ENCODE assay signal across 8 cellular contexts in the genomic region with DNA sequence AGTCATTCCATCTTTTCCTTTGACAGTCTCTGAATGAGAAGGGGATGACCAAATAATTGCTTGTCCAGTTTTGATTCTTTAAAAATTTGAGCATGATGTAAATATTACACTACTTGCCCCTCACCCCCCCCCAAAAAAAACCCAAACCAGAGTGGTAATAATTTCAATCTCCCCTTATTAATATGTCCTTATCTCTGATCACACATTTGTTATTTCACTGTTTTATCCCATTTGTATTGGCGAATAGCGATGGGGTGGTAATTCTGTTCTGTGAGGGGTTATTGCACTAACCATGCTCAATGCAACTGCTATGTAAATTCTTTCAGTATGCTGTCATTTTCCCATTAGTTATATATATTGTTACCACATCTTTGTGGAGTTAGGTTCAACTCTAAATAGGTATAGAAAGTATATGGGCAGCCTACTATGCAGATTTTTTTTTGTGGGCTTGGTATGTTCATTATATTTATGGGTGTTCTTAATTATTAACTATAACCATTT. TPM values are rescaled to one million over a fixed set of nuclear protein-coding genes. Genes with fewer than 3 reads are reported as not detected.
DNase-seq lines count a peak whose midpoint lies in the region; ATAC-seq, FAIRE-seq and TF ChIP-seq lines count a peak whose summit lies in the region.

No MANE protein-coding gene starts in this region.

- H3K27me3 ChIP-seq in esophagus (ENCODE audit: control insufficient read depth in 1 of 2, insufficient read depth in 2 of 2, low read length in 2 of 2) (no peaks in the 10 kb centered on the region), pancreas (no peaks in the 10 kb centered on the region)

- no peak for ATAC-seq in pancreas

- CTCF ChIA-PET in RWPE1 (lab: Yijun Ruan, JAX): no interaction called here

- DNase-seq in EL: peak; percentile 39
- peak; percentile 36 for DNase-seq in RWPE1 (ENCODE audit: low spot score)
- no peak for DNase-seq in pancreas
- no peak for DNase-seq in effector CD8-positive, alpha-beta T cell (lab: John Stamatoyannopoulos, UW)
- DNase-seq in NOMO-1 (lab: John Stamatoyannopoulos, UW; ENCODE audit: unreplicated experiment in 2 of 2): no peak
- no peak for DNase-seq in NCI-H2107 treated with DMSO at 0.1 percent for 48 hours (lab: John Stamatoyannopoulos, UW; ENCODE audit: unreplicated experiment)
- no peak for DNase-seq in MV-4-11 (lab: John Stamatoyannopoulos, UW)

- WGBS in esophagus, 2 donors: 15 to 22% methylated on average over 2 of the region's 2 CpGs
- WGBS in pancreas, 2 donors: 15% methylated on average over 2 of the region's 2 CpGs

- H3K4me3 ChIP-seq in esophagus (ENCODE audit: low read depth in 1 of 2, low read length in 2 of 2) (peak overlapping the region; percentile 91 to 92), pancreas (peak overlapping the region; percentile 78 to 99 (median 93))

- TF ChIP-seq CTCF in RWPE1 (conservative IDR thresholded peaks at IDR 0.05; ENCODE audit: low read depth) (no peak), pancreas (IDR thresholded peaks at IDR 0.05) (no peak)

- H3K27ac ChIP-seq in RWPE1 (peak overlapping the region; percentile 82), esophagus (ENCODE audit: low read depth in 2 of 2, low read length in 1 of 2) (no peak overlapping the region), pancreas (no peak overlapping the region)

- POLR2A ChIA-PET in RWPE1 (lab: Yijun Ruan, JAX; ENCODE audit: low non-redundant PET): no interaction called here

- H3K4me1 ChIP-seq in esophagus (ENCODE audit: control insufficient read depth in 2 of 2, insufficient read depth in 2 of 2, low read length in 1 of 2) (no peaks in the 10 kb centered on the region), pancreas (peaks cover 3 to 20% (median 7%) of the 10 kb centered on the region in 3 donors)

- no peak for FAIRE-seq in pancreas (lab: Jason Lieb, UNC)

- no peaks in the 10 kb centered on the region for H3K9me3 ChIP-seq in esophagus (ENCODE audit: control insufficient read depth in 2 of 2, insufficient read depth in 1 of 2, low read depth in 1 of 2, low read length in 1 of 2)
- H3K9me3 ChIP-seq in pancreas: no peaks in the 10 kb centered on the region

- no peaks in the 10 kb centered on the region for H3K36me3 ChIP-seq in esophagus (ENCODE audit: control insufficient read depth in 2 of 2, insufficient read depth in 2 of 2, low read length in 1 of 2)
- H3K36me3 ChIP-seq in pancreas: no peaks in the 10 kb centered on the region

- intact Hi-C loops in pancreas (cut with DNase I): no loop called here

RNA-seq across cellular contexts. Expression of a gene that starts 1.1 kb away (rescaled TPM):
- polyA plus RNA-seq in esophagus (10 to 100 TPM; 11.2 to 22.5 TPM), pancreas (10 to 100 TPM; 32.9 to 46.2 TPM)
- total RNA-seq in pancreas: 10 to 100 TPM in 1 of 6 donors, 1 to 10 TPM in 5; 5.1 to 12.4 (median 8.4) TPM

RNA-seq across cellular contexts. Expression of a gene that starts 36.3 kb away (rescaled TPM):
- 1 to 10 TPM; 3.5 to 4.5 TPM for polyA plus RNA-seq in esophagus
- total RNA-seq in pancreas: 10 to 100 TPM in 3 of 6 donors, 1 to 10 TPM in 1, under 1 TPM in 2; 0.19 to 14.7 (median 6.4) TPM
- 1 to 10 TPM; 3.5 to 5.7 TPM for polyA plus RNA-seq in pancreas

Comparison
In these comparisons a context has a peak if more than half of its experiments do, and no peak if none do; other contexts are left out.
1. DNase-seq: peak in EL (single experiment) and RWPE1 (single experiment); none in pancreas (0 of 6), effector CD8-positive, alpha-beta T cell (single experiment), NOMO-1 (0 of 2), NCI-H2107 treated with DMSO at 0.1 percent for 48 hours (single experiment) and MV-4-11 (single experiment).